Comparison of ENCODE assay signal across 1 cellular context in genomic region chr14:70665448-70666363, GRCh38.
TF ChIP-seq lines count a peak whose summit lies in the region.

No MANE protein-coding gene starts in this region.

TF ChIP-seq in liver, 16 proteins besides CTCF, POLR2A, EP300 and RAD21 (continued from another document):
- TF ChIP-seq REST (IDR thresholded peaks at IDR 0.05) (peak; percentile 11), SP1 (IDR thresholded peaks at IDR 0.05) (peak; percentile 33), NR2F2 (IDR thresholded peaks at IDR 0.05) (no peak), FOXA1 (IDR thresholded peaks at IDR 0.05) (no peak), RXRA (IDR thresholded peaks at IDR 0.05) (peak in 1 of 2 donors; percentile 17), FOXA2 (IDR thresholded peaks at IDR 0.05) (no peak), YY1 (IDR thresholded peaks at IDR 0.05) (peak; percentile 23)
- TF ChIP-seq, protein P1, sequence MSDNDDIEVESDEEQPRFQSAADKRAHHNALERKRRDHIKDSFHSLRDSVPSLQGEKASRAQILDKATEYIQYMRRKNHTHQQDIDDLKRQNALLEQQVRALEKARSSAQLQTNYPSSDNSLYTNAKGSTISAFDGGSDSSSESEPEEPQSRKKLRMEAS (IDR thresholded peaks at IDR 0.05) = no peak
